Comparison of ENCODE assay signal across 11 cellular contexts in the genomic region with DNA sequence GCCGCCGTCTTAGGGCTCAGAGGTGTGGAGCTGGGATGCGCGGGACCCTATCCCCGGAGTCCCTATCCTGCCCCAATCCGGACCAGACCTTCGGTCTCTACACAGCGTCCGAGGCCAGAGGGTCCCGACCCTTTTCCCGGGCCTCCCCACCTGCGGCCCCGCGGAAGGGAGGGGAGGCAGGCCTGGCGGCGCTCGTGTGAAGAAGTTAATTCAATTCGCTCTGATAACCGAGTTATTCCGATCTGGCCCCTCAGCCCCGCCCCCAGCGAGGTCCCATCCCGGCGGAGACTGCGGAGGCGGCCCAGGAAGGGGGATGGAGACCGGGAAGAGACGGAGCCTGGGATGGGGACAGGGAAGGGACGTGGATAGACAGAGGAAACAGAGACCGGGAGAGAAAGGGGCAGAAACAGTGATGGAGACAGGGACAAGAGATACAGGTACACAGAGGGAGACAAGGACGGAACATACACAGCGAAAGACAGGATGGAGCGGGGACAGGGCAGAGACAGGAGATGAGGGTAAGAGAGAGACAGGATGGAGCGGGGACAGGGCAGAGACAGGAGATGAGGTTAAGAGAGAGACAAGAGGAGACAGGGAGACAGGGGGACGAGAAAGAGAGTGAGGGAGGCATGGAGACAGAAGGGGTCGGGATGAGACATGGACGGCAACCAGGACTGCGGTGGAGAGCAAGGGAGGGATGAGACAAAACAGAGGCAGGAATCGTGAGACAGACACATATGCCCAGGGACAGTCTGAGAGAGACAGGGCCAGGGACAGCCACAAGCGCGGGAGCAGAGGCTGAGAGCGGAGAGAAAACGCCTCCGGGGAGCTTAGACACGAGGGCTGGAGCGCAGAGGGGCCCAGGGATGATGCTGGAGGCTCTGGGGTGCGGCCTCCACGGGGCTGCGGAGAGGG. TPM values are rescaled to one million over a fixed set of nuclear protein-coding genes. Genes with fewer than 3 reads are reported as not detected.
DNase-seq lines count a peak whose midpoint lies in the region; ATAC-seq and TF ChIP-seq lines count a peak whose summit lies in the region.
"Had no signal": no experiment of that assay in that cellular context is flagged by ENCODE, and none has a peak within 500 bp of the region (broad histone marks: within the 10 kb centered on the region; RNA-seq: fewer than 3 reads in every experiment).

No MANE protein-coding gene starts in this region.

- H3K36me3 ChIP-seq in lower lobe of right lung (no peaks in the 10 kb centered on the region), testis (ENCODE audit: low read depth, missing control alignments) (no peaks in the 10 kb centered on the region), vagina (no peaks in the 10 kb centered on the region)

- H3K4me1 ChIP-seq in lower lobe of right lung (peaks cover 21% of the 10 kb centered on the region), testis (peaks cover 13% of the 10 kb centered on the region), vagina (peaks cover 27% of the 10 kb centered on the region)

- no peak overlapping the region for H3K27ac ChIP-seq in lower lobe of right lung
- no peak overlapping the region for H3K27ac ChIP-seq in testis
- H3K27ac ChIP-seq in vagina, result no peak overlapping the region

- H3K27me3 ChIP-seq in lower lobe of right lung (ENCODE audit: low read depth), result peaks cover 91% of the 10 kb centered on the region
- H3K27me3 ChIP-seq in testis, result peaks cover 4% of the 10 kb centered on the region
- peaks cover 24% of the 10 kb centered on the region for H3K27me3 ChIP-seq in vagina

- intact Hi-C loops in lower lobe of right lung (cut with DNase I) (no loop called here), testis (cut with DNase I; ENCODE audit: low total_unique reads) (no loop called here), vagina (cut with DNase I) (no loop called here)

- 5% methylated on average over 39 to 49 of the region's 49 CpGs for WGBS in testis, 2 donors

- POLR2A ChIA-PET in WTC11 (lab: Charles Lee), result no interaction called here

- no peak for TF ChIP-seq CTCF in WTC11 (IDR thresholded peaks at IDR 0.05)
- TF ChIP-seq CTCF in lower lobe of right lung (IDR thresholded peaks at IDR 0.05), result no peak
- no peak for TF ChIP-seq CTCF in testis (IDR thresholded peaks at IDR 0.05)
- no peak for TF ChIP-seq CTCF in vagina (IDR thresholded peaks at IDR 0.05)

- CTCF ChIA-PET in WTC11 (lab: Charles Lee), result interaction anchor here (0.7 to 7.5 kb wide), 11 partner anchors 21 to 227 kb away, joined by 3 to 89 read pairs (median 4); a partner anchor contains a TSS

- no peaks in the 10 kb centered on the region for H3K9me3 Mint-ChIP-seq in activated naive CD4-positive, alpha-beta T cell treated with anti-CD3 and anti-CD28 coated beads, Interleukin-2, amount 50 U/mL, for 24 hours
- H3K9me3 Mint-ChIP-seq in WTC11, result no peaks in the 10 kb centered on the region
- H3K9me3 Mint-ChIP-seq: activated CD4-positive, alpha-beta T cell treated with anti-CD3 and anti-CD28 coated beads, Interleukin-2, amount 10 ng/mL, durations not matched to agents 24 days and 14 days had no signal

- H3K4me3 ChIP-seq in lower lobe of right lung (peak overlapping the region; percentile 14), testis (peak overlapping the region; percentile 29 to 55), vagina (peak overlapping the region in 1 of 2 donors; percentile 22)

- peaks cover 33% of the 10 kb centered on the region for H3K4me1 Mint-ChIP-seq in activated naive CD4-positive, alpha-beta T cell treated with anti-CD3 and anti-CD28 coated beads, Interleukin-2, amount 50 U/mL, for 24 hours
- peaks cover 30% of the 10 kb centered on the region for H3K4me1 Mint-ChIP-seq in WTC11

- H3K27me3 Mint-ChIP-seq in activated naive CD4-positive, alpha-beta T cell treated with anti-CD3 and anti-CD28 coated beads, Interleukin-2, amount 50 U/mL, for 24 hours, result peaks cover 34% of the 10 kb centered on the region
- H3K27me3 Mint-ChIP-seq in WTC11 (ENCODE audit: low read depth), result peaks cover 43% of the 10 kb centered on the region

- TF ChIP-seq POLR2A in testis (IDR thresholded peaks at IDR 0.05) (no peak), vagina (IDR thresholded peaks at IDR 0.05) (no peak)

- peak overlapping the region; percentile 43 for H3K4me3 Mint-ChIP-seq in activated naive CD4-positive, alpha-beta T cell treated with anti-CD3 and anti-CD28 coated beads, Interleukin-2, amount 50 U/mL, for 24 hours
- no peak overlapping the region for H3K4me3 Mint-ChIP-seq in WTC11
- H3K4me3 Mint-ChIP-seq: activated CD4-positive, alpha-beta T cell treated with anti-CD3 and anti-CD28 coated beads, Interleukin-2, amount 10 ng/mL, durations not matched to agents 24 days and 14 days had no signal

- H3K9me3 ChIP-seq in lower lobe of right lung, result no peaks in the 10 kb centered on the region
- no peaks in the 10 kb centered on the region for H3K9me3 ChIP-seq in testis
- no peaks in the 10 kb centered on the region for H3K9me3 ChIP-seq in vagina

- ATAC-seq in WTC11 (peak; percentile 29), lower lobe of right lung (no peak)

- no peak overlapping the region for H3K27ac Mint-ChIP-seq in activated naive CD4-positive, alpha-beta T cell treated with anti-CD3 and anti-CD28 coated beads, Interleukin-2, amount 50 U/mL, for 24 hours
- no peak overlapping the region for H3K27ac Mint-ChIP-seq in WTC11
- H3K27ac Mint-ChIP-seq: activated CD4-positive, alpha-beta T cell treated with anti-CD3 and anti-CD28 coated beads, Interleukin-2, amount 10 ng/mL, durations not matched to agents 24 days and 14 days had no signal

- DNase-seq in activated naive CD4-positive, alpha-beta T cell treated with anti-CD3 and anti-CD28 coated beads, Interleukin-2, amount 50 U/mL, for 16 hours, result no peak
- DNase-seq in WTC11 (ENCODE audit: low spot score) (peak; percentile 69), lower lobe of right lung (no peak), testis (no peak), vagina (ENCODE audit: extremely low spot score in 2 of 2) (no peak), AG20443 (ENCODE audit: low spot score) (no peak)
- no peak for DNase-seq in activated CD4-positive, alpha-beta T cell treated with anti-CD3 and anti-CD28 coated beads, Interleukin-2, amount 50 U/mL, for 48 hours
- DNase-seq: activated CD4-positive, alpha-beta T cell treated with anti-CD3 and anti-CD28 coated beads, Interleukin-2, amount 10 ng/mL, durations not matched to agents 24 days and 14 days had no signal

- H3K36me3 Mint-ChIP-seq in activated naive CD4-positive, alpha-beta T cell treated with anti-CD3 and anti-CD28 coated beads, Interleukin-2, amount 50 U/mL, for 24 hours, result peaks cover 3% of the 10 kb centered on the region
- no peaks in the 10 kb centered on the region for H3K36me3 Mint-ChIP-seq in WTC11

TF ChIP-seq in WTC11, 78 proteins besides CTCF, POLR2A, EP300 and RAD21 (continues in another document):
- TF ChIP-seq, protein P1, sequence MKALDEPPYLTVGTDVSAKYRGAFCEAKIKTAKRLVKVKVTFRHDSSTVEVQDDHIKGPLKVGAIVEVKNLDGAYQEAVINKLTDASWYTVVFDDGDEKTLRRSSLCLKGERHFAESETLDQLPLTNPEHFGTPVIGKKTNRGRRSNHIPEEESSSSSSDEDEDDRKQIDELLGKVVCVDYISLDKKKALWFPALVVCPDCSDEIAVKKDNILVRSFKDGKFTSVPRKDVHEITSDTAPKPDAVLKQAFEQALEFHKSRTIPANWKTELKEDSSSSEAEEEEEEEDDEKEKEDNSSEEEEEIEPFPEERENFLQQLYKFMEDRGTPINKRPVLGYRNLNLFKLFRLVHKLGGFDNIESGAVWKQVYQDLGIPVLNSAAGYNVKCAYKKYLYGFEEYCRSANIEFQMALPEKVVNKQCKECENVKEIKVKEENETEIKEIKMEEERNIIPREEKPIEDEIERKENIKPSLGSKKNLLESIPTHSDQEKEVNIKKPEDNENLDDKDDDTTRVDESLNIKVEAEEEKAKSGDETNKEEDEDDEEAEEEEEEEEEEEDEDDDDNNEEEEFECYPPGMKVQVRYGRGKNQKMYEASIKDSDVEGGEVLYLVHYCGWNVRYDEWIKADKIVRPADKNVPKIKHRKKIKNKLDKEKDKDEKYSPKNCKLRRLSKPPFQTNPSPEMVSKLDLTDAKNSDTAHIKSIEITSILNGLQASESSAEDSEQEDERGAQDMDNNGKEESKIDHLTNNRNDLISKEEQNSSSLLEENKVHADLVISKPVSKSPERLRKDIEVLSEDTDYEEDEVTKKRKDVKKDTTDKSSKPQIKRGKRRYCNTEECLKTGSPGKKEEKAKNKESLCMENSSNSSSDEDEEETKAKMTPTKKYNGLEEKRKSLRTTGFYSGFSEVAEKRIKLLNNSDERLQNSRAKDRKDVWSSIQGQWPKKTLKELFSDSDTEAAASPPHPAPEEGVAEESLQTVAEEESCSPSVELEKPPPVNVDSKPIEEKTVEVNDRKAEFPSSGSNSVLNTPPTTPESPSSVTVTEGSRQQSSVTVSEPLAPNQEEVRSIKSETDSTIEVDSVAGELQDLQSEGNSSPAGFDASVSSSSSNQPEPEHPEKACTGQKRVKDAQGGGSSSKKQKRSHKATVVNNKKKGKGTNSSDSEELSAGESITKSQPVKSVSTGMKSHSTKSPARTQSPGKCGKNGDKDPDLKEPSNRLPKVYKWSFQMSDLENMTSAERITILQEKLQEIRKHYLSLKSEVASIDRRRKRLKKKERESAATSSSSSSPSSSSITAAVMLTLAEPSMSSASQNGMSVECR (CRISPR knock-in tag; IDR thresholded peaks at IDR 0.05; ENCODE audit: borderline replicate concordance), result 0 out of 2 replicates have a peak, but pooled peaks have one; percentile 24

RNA-seq across cellular contexts. Expression of a gene that starts 0.6 kb away (rescaled TPM):
- total RNA-seq in WTC11 (2021) (1.3 to 1.6 TPM (median 1.3 TPM) in 3 replicates), lower lobe of right lung (not detected), testis (1 to 10 TPM; 1.3 to 2.0 TPM), vagina (3.4 TPM)
- 1.6 TPM for polyA plus RNA-seq in testis (ENCODE audit: insufficient read depth, low read depth, low replicate concordance)
- total RNA-seq: activated CD4-positive, alpha-beta T cell treated with anti-CD3 and anti-CD28 coated beads, Interleukin-2, amount 10 ng/mL, durations not matched to agents 24 days and 14 days; kidney epithelial cell; pulmonary artery endothelial cell had no signal

RNA-seq across cellular contexts. Expression of a gene that starts 20.0 kb away (rescaled TPM):
- 125 to 138 TPM (median 136 TPM) in 3 replicates for total RNA-seq in WTC11 (2021)
- total RNA-seq in lower lobe of right lung, result 147 TPM
- 100 to 1,000 TPM; 120 to 132 TPM for total RNA-seq in testis
- 48.1 TPM for polyA plus RNA-seq in testis (ENCODE audit: insufficient read depth, low read depth, low replicate concordance)
- 69.2 TPM for total RNA-seq in vagina

RNA-seq across cellular contexts. Expression of a gene that starts 28.0 kb away (rescaled TPM):
- not detected in 3 replicates for total RNA-seq in WTC11 (2021)
- 28.1 TPM for total RNA-seq in lower lobe of right lung
- total RNA-seq in testis, result 1 to 10 TPM; 1.3 to 8.7 TPM
- 37.3 TPM for polyA plus RNA-seq in testis (ENCODE audit: insufficient read depth, low read depth, low replicate concordance)
- total RNA-seq in vagina, result 19.4 TPM
- total RNA-seq: activated CD4-positive, alpha-beta T cell treated with anti-CD3 and anti-CD28 coated beads, Interleukin-2, amount 10 ng/mL, durations not matched to agents 24 days and 14 days; kidney epithelial cell; pulmonary artery endothelial cell had no signal

RNA-seq across cellular contexts. Expression of a gene that starts 52.6 kb away (rescaled TPM):
- total RNA-seq in WTC11 (2021), result 0.35 to 0.87 TPM (median 0.85 TPM) in 3 replicates
- total RNA-seq in lower lobe of right lung, result 134 TPM
- total RNA-seq in testis, result 1 to 10 TPM in 1 of 2 donors, not detected in 1; 1.2 TPM
- 3.7 TPM for polyA plus RNA-seq in testis (ENCODE audit: insufficient read depth, low read depth, low replicate concordance)
- total RNA-seq in vagina, result not detected
- total RNA-seq: activated CD4-positive, alpha-beta T cell treated with anti-CD3 and anti-CD28 coated beads, Interleukin-2, amount 10 ng/mL, durations not matched to agents 24 days and 14 days; pulmonary artery endothelial cell had no signal
